10 cellular contexts compared by ENCODE assay signal in the genomic region with DNA sequence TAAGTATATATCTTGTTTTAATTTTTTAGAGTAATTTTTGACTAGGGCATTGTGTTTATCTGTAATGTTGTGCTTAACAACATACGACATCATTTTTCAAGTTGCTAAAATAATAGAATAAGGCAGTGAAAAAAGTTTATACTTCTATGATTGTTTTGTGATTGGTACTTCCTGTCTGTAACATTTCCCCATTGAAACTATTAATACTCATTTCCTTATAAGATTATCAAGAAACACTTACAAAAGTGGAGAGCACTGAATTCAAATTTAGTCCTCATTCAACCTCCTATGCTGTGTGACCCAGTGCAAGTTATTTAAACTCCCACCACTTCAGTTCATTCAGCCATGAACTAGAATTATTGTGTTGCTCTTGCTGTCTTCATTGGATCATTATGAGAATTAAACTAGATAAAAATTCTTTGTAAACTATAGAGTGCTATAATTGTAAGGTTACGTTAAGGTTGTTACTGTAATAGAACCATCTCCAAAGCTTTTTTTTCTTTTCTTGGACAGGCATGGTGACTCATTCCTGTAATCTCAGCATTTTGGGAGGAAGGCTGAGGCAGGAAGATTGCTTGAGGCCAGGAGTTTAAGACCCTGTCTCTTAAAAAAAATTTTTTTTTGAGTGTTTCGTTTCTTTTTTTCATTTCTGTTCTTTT. TPM values are rescaled to one million over a fixed set of nuclear protein-coding genes. Genes with fewer than 3 reads are reported as not detected.
DNase-seq lines count a peak whose midpoint lies in the region; ATAC-seq and TF ChIP-seq lines count a peak whose summit lies in the region.
"Had no signal": no experiment of that assay in that cellular context is flagged by ENCODE, and none has a peak within 500 bp of the region (broad histone marks: within the 10 kb centered on the region; RNA-seq: fewer than 3 reads in every experiment).

No MANE protein-coding gene starts in this region.

- no peaks in the 10 kb centered on the region for H3K27me3 ChIP-seq in PC-9 (ENCODE audit: insufficient read depth, low read depth)

- POLR2A ChIA-PET in PC-9 (lab: Charles Lee; ENCODE audit: unreplicated experiment) (interaction anchor here (0.7 kb wide), 1 partner anchor 919 kb away, joined by 4 read pairs; no protein-coding TSS in a partner anchor), RWPE1 (lab: Yijun Ruan, JAX; ENCODE audit: low non-redundant PET) (no interaction called here)

- peak overlapping the region; percentile 31 for H3K4me2 ChIP-seq in PC-9

- DNase-seq in ELR (ENCODE audit: low read depth) = peak; percentile 75
- DNase-seq in PC-9 = no peak
- DNase-seq in choroid plexus epithelial cell (ENCODE audit: low read depth) = peak; percentile 51
- DNase-seq in osteocyte (ENCODE audit: extremely low spot score, unreplicated experiment) = no peak
- no peak for DNase-seq in stimulated activated CD4-positive, alpha-beta T cell treated with anti-CD3 and anti-CD28 coated beads, Interleukin-4, amount 100 ng/mL, for 1 hour
- no peak for DNase-seq in DMS 273 treated with DMSO at 0.1 percent for 48 hours (lab: John Stamatoyannopoulos, UW)
- no peak for DNase-seq in RWPE1 (ENCODE audit: low spot score)
- DNase-seq: NCI-H446, substantia nigra had no signal

- H3K4me1 ChIP-seq in PC-9 (replicated peaks; ENCODE audit: insufficient read depth) = peaks cover 34% of the 10 kb centered on the region

- H3K4me1 Mint-ChIP-seq in osteocyte (ENCODE audit: unreplicated experiment) = peaks cover 63% of the 10 kb centered on the region

- no peaks in the 10 kb centered on the region for H3K9me3 Mint-ChIP-seq in osteocyte (ENCODE audit: unreplicated experiment)

- H3K27ac Mint-ChIP-seq in osteocyte (ENCODE audit: unreplicated experiment) = peak overlapping the region; percentile 85

- CTCF ChIA-PET in PC-9 (lab: Charles Lee) = interaction anchor here (1.3 kb wide), 1 partner anchor 77 kb away, joined by 3 read pairs; no protein-coding TSS in a partner anchor
- CTCF ChIA-PET in RWPE1 (lab: Yijun Ruan, JAX) = no interaction called here

- BruUV-seq in PC-9 (replicated peaks; lab: Mats Ljungman, UMichigan) = no TSS peak

- H3K36me3 Mint-ChIP-seq in osteocyte (ENCODE audit: unreplicated experiment) = peaks cover 22% of the 10 kb centered on the region

- H4K20me1 ChIP-seq in PC-9 (ENCODE audit: insufficient read depth) = no peaks in the 10 kb centered on the region

- TF ChIP-seq CTCF in PC-9 (conservative IDR thresholded peaks at IDR 0.05) = no peak
- TF ChIP-seq CTCF in choroid plexus epithelial cell (conservative IDR thresholded peaks at IDR 0.05; ENCODE audit: low read depth, low read length) = no peak
- TF ChIP-seq CTCF in osteocyte (IDR thresholded peaks at IDR 0.05) = no peak
- no peak for TF ChIP-seq CTCF in RWPE1 (conservative IDR thresholded peaks at IDR 0.05; ENCODE audit: low read depth)

- peaks cover 12% of the 10 kb centered on the region for H3F3A ChIP-seq in PC-9 (ENCODE audit: insufficient read depth, low read depth)

- H3K4me3 Mint-ChIP-seq in osteocyte (ENCODE audit: unreplicated experiment) = peak overlapping the region; percentile 47

- H3K27ac ChIP-seq in PC-9 (peak overlapping the region; percentile 23; the same call in 1 of the 2 replicates), RWPE1 (no peak overlapping the region)

- no peak overlapping the region for H3K4me3 ChIP-seq in PC-9
- no peak overlapping the region for H3K4me3 ChIP-seq in choroid plexus epithelial cell (ENCODE audit: low read depth, low read length)

- peaks cover 33% of the 10 kb centered on the region for H3K79me2 ChIP-seq in PC-9 (ENCODE audit: low read depth)

- ATAC-seq in GM21717 (IDR thresholded peaks at IDR 0.05; ENCODE audit: unreplicated experiment) = no peak

- no peaks in the 10 kb centered on the region for H3K9me3 ChIP-seq in PC-9 (ENCODE audit: insufficient read depth, low read depth)

- H2AFZ ChIP-seq in PC-9 = no peak overlapping the region

- H3K9me2 ChIP-seq in PC-9 (ENCODE audit: insufficient read depth) = no peaks in the 10 kb centered on the region; the same call in 1 of the 2 replicates

- intact Hi-C loops in PC-9 (cut with micrococcal nuclease; ENCODE audit: unreplicated experiment) = loop anchor here (2.0 kb wide), 1 partner anchor 63 kb away; no protein-coding TSS in a partner anchor

- no peaks in the 10 kb centered on the region for H3K27me3 Mint-ChIP-seq in osteocyte (ENCODE audit: unreplicated experiment)

- peaks cover 44% of the 10 kb centered on the region for H3K36me3 ChIP-seq in PC-9 (ENCODE audit: low read depth)

RNA-seq across cellular contexts. Expression of a gene that starts 2.8 kb away (rescaled TPM):
- total RNA-seq in PC-9 (2021) (17.1 and 25.3 TPM in 2 replicates), osteocyte (16.2 and 17.0 TPM in 2 replicates)

Comparison
In these comparisons a context has a peak if more than half of its experiments do, and no peak if none do; other contexts are left out.
1. DNase-seq: peak in ELR (single experiment) and choroid plexus epithelial cell (single experiment); none in PC-9 (0 of 2), osteocyte (single experiment), stimulated activated CD4-positive, alpha-beta T cell treated with anti-CD3 and anti-CD28 coated beads, Interleukin-4, amount 100 ng/mL, for 1 hour (single experiment), DMS 273 treated with DMSO at 0.1 percent for 48 hours (single experiment) and RWPE1 (single experiment).